In the genomic region with DNA sequence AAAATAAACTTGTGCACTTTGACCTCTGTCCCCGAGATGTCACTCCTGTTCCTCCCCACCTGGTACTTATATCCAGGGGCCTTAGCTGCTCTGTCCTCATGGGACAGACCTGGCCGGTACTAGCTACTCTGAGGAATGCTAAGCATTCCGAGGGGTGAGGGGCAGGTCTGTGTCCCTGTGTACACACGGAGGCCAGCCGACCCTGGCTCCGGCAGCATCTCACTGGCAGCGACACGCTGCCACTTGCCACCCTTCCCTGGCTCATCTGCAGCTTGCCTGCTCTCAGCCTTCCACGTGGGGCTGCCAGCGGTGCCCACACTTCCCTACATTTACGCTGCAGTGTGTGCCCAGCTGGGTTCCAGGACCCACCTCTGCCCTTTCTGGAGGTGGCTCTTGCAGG, we compare ENCODE assay signal across 20 cellular contexts. TPM values are rescaled to one million over a fixed set of nuclear protein-coding genes. Genes with fewer than 3 reads are reported as not detected.
DNase-seq lines count a peak whose midpoint lies in the region; ATAC-seq, FAIRE-seq and TF ChIP-seq lines count a peak whose summit lies in the region.
"Had no signal": no experiment of that assay in that cellular context is flagged by ENCODE, and none has a peak within 500 bp of the region (broad histone marks: within the 10 kb centered on the region; RNA-seq: fewer than 3 reads in every experiment).

No MANE protein-coding gene starts in this region.

- H3F3A ChIP-seq in SK-N-SH (replicated peaks; ENCODE audit: insufficient read depth): no peaks in the 10 kb centered on the region

- H3K4me1 ChIP-seq in right lobe of liver: peaks cover 0 to 13% (median 0%) of the 10 kb centered on the region in 4 donors
- H3K4me1 ChIP-seq in SK-N-SH (ENCODE audit: control insufficient read depth in 1 of 2, insufficient read depth in 2 of 2, low read depth in 1 of 2, low read length in 1 of 2): no peaks in the 10 kb centered on the region

- H3K79me2 ChIP-seq in SK-N-SH (ENCODE audit: insufficient read depth): no peaks in the 10 kb centered on the region

- TF ChIP-seq POLR2A in right lobe of liver (IDR thresholded peaks at IDR 0.05): no peak

- POLR2A ChIA-PET in SK-N-SH (lab: Yijun Ruan, JAX): no interaction called here

- no peak overlapping the region for H3K27ac ChIP-seq in right lobe of liver
- H3K27ac ChIP-seq in SK-N-SH (ENCODE audit: low read depth in 2 of 2, low read length in 1 of 2): no peak overlapping the region

- no peak overlapping the region for H3K9ac ChIP-seq in SK-N-SH

- intact Hi-C loops in Right ventricle myocardium superior (cut with DNase I): no loop called here
- intact Hi-C loops in cardiac septum (cut with DNase I): no loop called here
- intact Hi-C loops in left ventricle myocardium superior (cut with micrococcal nuclease): no loop called here
- intact Hi-C loops in right lobe of liver (cut with DNase I): no loop called here

- TF ChIP-seq RAD21 in SK-N-SH (IDR thresholded peaks at IDR 0.05; ENCODE audit: low read length): no peak

- CTCF ChIA-PET in SK-N-SH (lab: Yijun Ruan, JAX): no interaction called here

- H3K4me3 ChIP-seq in right lobe of liver: no peak overlapping the region
- H3K4me3 ChIP-seq in SK-N-SH (ENCODE audit: low read depth in 2 of 2, low read length in 1 of 2): no peak overlapping the region
- H3K4me3 ChIP-seq: mucosa of descending colon, upper lobe of left lung had no signal

- H3K4me2 ChIP-seq in SK-N-SH: no peak overlapping the region

- DNase-seq in Right ventricle myocardium superior (peak; percentile 68), cardiac septum (ENCODE audit: low spot score) (no peak), left ventricle myocardium superior (peak; percentile 75), right lobe of liver (no peak), SK-N-SH (no peak), RCC 7860 (ENCODE audit: low spot score) (no peak)
- DNase-seq in activated CD4-positive, alpha-beta T cell treated with anti-CD3 and anti-CD28 coated beads for 4 hours: no peak
- no peak for DNase-seq in stimulated activated CD4-positive, alpha-beta T cell treated with anti-CD3 and anti-CD28 coated beads, Interleukin-12 subunit alpha, Interleukin-12 subunit beta, amount 100 ng/mL, for 4 hours
- DNase-seq: activated CD8-positive, alpha-beta memory T cell treated with anti-CD3 and anti-CD28 coated beads, Interleukin-2, amount 10 ng/mL, durations not matched to agents 7 days and 5 days; activated gamma-delta T cell; C1 segment of cervical spinal cord; DMS53; immature natural killer cell; mucosa of descending colon; NCI-H446; SIG-M5; T-helper 2 cell had no signal

- H3K27me3 ChIP-seq in right lobe of liver (no peaks in the 10 kb centered on the region), SK-N-SH (ENCODE audit: insufficient read depth) (no peaks in the 10 kb centered on the region)
- H3K27me3 ChIP-seq: upper lobe of left lung had no signal

- WGBS in right lobe of liver (ENCODE audit: insufficient coverage, low coverage, low lambda C conversion rate, missing lambda C conversion rate): 7% methylated on average over 3 of the region's 11 CpGs
- WGBS in SK-N-SH (ENCODE audit: low lambda C conversion rate): 94% methylated on average over 6 of the region's 11 CpGs

- FAIRE-seq in RCC 7860 (lab: Jason Lieb, UNC): no peak
- FAIRE-seq: endometrium had no signal

- H3K9me2 ChIP-seq in SK-N-SH: no peaks in the 10 kb centered on the region

- H3K9me3 ChIP-seq in right lobe of liver (no peaks in the 10 kb centered on the region), SK-N-SH (no peaks in the 10 kb centered on the region)
- H3K9me3 ChIP-seq: mucosa of descending colon, upper lobe of left lung had no signal

- no peaks in the 10 kb centered on the region for H4K20me1 ChIP-seq in SK-N-SH (ENCODE audit: insufficient read depth)

- ATAC-seq in Right ventricle myocardium superior (ENCODE audit: poor library complexity) (peak; percentile 83), left ventricle myocardium superior (peak; percentile 84), right lobe of liver (peak; percentile 36 to 65 (median 56))
- ATAC-seq: activated CD8-positive, alpha-beta memory T cell treated with anti-CD3 and anti-CD28 coated beads, Interleukin-2, amount 10 ng/mL, durations not matched to agents 7 days and 5 days; mucosa of descending colon; stimulated activated effector memory CD8-positive, alpha-beta T cell treated with anti-CD3 and anti-CD28 coated beads, Interleukin-12 subunit alpha, Interleukin-12 subunit beta, amount 100 ng/mL, for 72 hours had no signal

- no peak for TF ChIP-seq CTCF in right lobe of liver (IDR thresholded peaks at IDR 0.05)
- TF ChIP-seq CTCF in SK-N-SH (IDR thresholded peaks at IDR 0.05): no peak

- H2AFZ ChIP-seq in SK-N-SH (ENCODE audit: low read depth): no peak overlapping the region

- no peak for TF ChIP-seq EP300 in SK-N-SH (IDR thresholded peaks at IDR 0.05; ENCODE audit: borderline replicate concordance in 1 of 2, low read depth in 1 of 2, low read length in 1 of 2)

- H3K36me3 ChIP-seq in right lobe of liver: peaks cover 0 to 31% (median 10%) of the 10 kb centered on the region in 4 donors
- peaks cover 0 to 7% of the 10 kb centered on the region in 2 experiments for H3K36me3 ChIP-seq in SK-N-SH (replicated peaks in 1 of 2; ENCODE audit: control insufficient read depth in 1 of 2, insufficient read depth in 2 of 2, low read length in 1 of 2)

TF ChIP-seq in SK-N-SH, 30 proteins besides CTCF, POLR2A, EP300 and RAD21 (continues in another document):
- TF ChIP-seq, protein P1, sequence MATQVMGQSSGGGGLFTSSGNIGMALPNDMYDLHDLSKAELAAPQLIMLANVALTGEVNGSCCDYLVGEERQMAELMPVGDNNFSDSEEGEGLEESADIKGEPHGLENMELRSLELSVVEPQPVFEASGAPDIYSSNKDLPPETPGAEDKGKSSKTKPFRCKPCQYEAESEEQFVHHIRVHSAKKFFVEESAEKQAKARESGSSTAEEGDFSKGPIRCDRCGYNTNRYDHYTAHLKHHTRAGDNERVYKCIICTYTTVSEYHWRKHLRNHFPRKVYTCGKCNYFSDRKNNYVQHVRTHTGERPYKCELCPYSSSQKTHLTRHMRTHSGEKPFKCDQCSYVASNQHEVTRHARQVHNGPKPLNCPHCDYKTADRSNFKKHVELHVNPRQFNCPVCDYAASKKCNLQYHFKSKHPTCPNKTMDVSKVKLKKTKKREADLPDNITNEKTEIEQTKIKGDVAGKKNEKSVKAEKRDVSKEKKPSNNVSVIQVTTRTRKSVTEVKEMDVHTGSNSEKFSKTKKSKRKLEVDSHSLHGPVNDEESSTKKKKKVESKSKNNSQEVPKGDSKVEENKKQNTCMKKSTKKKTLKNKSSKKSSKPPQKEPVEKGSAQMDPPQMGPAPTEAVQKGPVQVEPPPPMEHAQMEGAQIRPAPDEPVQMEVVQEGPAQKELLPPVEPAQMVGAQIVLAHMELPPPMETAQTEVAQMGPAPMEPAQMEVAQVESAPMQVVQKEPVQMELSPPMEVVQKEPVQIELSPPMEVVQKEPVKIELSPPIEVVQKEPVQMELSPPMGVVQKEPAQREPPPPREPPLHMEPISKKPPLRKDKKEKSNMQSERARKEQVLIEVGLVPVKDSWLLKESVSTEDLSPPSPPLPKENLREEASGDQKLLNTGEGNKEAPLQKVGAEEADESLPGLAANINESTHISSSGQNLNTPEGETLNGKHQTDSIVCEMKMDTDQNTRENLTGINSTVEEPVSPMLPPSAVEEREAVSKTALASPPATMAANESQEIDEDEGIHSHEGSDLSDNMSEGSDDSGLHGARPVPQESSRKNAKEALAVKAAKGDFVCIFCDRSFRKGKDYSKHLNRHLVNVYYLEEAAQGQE (IDR thresholded peaks at IDR 0.05; ENCODE audit: low read depth, low read length): no peak
- no peak for TF ChIP-seq TCF12 (IDR thresholded peaks at IDR 0.05)
- no peak for TF ChIP-seq RCOR1 (IDR thresholded peaks at IDR 0.05; ENCODE audit: low read length)
- TF ChIP-seq, protein P2, sequence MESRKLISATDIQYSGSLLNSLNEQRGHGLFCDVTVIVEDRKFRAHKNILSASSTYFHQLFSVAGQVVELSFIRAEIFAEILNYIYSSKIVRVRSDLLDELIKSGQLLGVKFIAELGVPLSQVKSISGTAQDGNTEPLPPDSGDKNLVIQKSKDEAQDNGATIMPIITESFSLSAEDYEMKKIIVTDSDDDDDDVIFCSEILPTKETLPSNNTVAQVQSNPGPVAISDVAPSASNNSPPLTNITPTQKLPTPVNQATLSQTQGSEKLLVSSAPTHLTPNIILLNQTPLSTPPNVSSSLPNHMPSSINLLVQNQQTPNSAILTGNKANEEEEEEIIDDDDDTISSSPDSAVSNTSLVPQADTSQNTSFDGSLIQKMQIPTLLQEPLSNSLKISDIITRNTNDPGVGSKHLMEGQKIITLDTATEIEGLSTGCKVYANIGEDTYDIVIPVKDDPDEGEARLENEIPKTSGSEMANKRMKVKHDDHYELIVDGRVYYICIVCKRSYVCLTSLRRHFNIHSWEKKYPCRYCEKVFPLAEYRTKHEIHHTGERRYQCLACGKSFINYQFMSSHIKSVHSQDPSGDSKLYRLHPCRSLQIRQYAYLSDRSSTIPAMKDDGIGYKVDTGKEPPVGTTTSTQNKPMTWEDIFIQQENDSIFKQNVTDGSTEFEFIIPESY (IDR thresholded peaks at IDR 0.05; ENCODE audit: borderline replicate concordance, low read depth): no peak
- TF ChIP-seq TEAD4 (IDR thresholded peaks at IDR 0.05; ENCODE audit: borderline replicate concordance, insufficient read depth): no peak
- TF ChIP-seq, protein P3, sequence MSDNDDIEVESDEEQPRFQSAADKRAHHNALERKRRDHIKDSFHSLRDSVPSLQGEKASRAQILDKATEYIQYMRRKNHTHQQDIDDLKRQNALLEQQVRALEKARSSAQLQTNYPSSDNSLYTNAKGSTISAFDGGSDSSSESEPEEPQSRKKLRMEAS (IDR thresholded peaks at IDR 0.05; ENCODE audit: low read depth): no peak
- no peak for TF ChIP-seq FOSL2 (IDR thresholded peaks at IDR 0.05; ENCODE audit: borderline replicate concordance, low read depth)

RNA-seq across cellular contexts. Expression of a gene that starts 21.6 kb away (rescaled TPM):
- 20.7 TPM for total RNA-seq in Right ventricle myocardium superior
- 14.0 TPM for total RNA-seq in cardiac septum
- 25.4 TPM for total RNA-seq in left ventricle myocardium superior
- total RNA-seq in right lobe of liver: 10 to 100 TPM in 4 of 6 experiments, 1 to 10 TPM in 2; 6.1 to 28.9 (median 15.5) TPM
- polyA plus RNA-seq in SK-N-SH (2012; rRNA removed): 3.6 and 5.0 TPM in 2 replicates
- polyA plus RNA-seq in SK-N-SH (2012; cell fraction: cytosol; rRNA removed): 2.1 and 3.2 TPM in 2 replicates
- polyA plus RNA-seq in SK-N-SH (2012; cell fraction: nucleus; rRNA removed): 4.8 and 5.6 TPM in 2 replicates

RNA-seq across cellular contexts. Expression of a gene that starts 58.8 kb away (rescaled TPM):
- total RNA-seq in Right ventricle myocardium superior (41.3 TPM), cardiac septum (37.2 TPM), left ventricle myocardium superior (47.6 TPM), right lobe of liver (10 to 100 TPM; 26.5 to 50.1 (median 42.7) TPM)
- polyA plus RNA-seq in SK-N-SH (2012; rRNA removed): 21.7 and 27.1 TPM in 2 replicates
- polyA plus RNA-seq in SK-N-SH (2012; cell fraction: cytosol; rRNA removed): 11.6 and 17.6 TPM in 2 replicates
- polyA plus RNA-seq in SK-N-SH (2012; cell fraction: nucleus; rRNA removed): 44.4 and 48.1 TPM in 2 replicates

Comparison
In these comparisons a context has a peak if more than half of its experiments do, and no peak if none do; other contexts are left out.
1. DNase-seq: peak in Right ventricle myocardium superior (single experiment) and left ventricle myocardium superior (single experiment); none in cardiac septum (single experiment), right lobe of liver (0 of 3), activated CD4-positive, alpha-beta T cell treated with anti-CD3 and anti-CD28 coated beads for 4 hours (0 of 2), SK-N-SH (single experiment), stimulated activated CD4-positive, alpha-beta T cell treated with anti-CD3 and anti-CD28 coated beads, Interleukin-12 subunit alpha, Interleukin-12 subunit beta, amount 100 ng/mL, for 4 hours (single experiment) and RCC 7860 (single experiment).
2. Peak in every context shown above with its lines, with median percentiles within 50 percentile points of each other: ATAC-seq.